In the genomic region with DNA sequence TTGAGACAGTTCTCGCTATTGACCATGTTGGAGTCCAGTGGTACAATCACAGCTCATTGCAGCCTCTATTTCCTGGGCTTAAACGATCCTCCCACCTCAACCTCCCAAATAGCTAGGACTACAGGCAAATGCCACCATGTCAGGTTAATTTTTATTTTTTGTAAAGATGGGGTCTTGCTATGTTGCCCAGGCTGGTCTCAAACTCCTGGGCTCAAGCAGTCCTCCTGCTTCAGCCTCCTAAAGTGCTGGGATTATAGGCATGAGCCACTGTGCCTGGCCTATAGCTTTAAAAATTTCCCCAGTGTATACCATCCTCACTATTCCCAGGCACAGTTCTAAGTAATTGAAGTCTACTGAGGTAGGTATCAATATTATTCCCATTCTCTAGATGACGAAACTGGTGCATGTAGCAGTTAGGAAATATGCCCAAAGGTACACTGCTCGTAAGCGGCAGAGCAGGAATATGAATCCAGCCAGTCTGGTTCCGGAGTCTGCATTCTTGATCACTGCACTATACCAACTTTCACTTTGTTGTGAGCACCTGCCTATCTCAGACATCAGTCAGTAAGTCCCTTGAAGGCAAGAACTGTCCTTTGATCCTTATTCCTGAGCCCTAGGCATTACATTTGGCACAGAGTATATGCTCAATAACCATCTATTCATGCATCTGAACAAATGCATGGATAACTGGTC, we compare ENCODE assay signal across 12 cellular contexts. TPM values are rescaled to one million over a fixed set of nuclear protein-coding genes. Genes with fewer than 3 reads are reported as not detected.
DNase-seq lines count a peak whose midpoint lies in the region; ATAC-seq and TF ChIP-seq lines count a peak whose summit lies in the region.
"Had no signal": no experiment of that assay in that cellular context is flagged by ENCODE, and none has a peak within 500 bp of the region (broad histone marks: within the 10 kb centered on the region; RNA-seq: fewer than 3 reads in every experiment).

No MANE protein-coding gene starts in this region.

- H3K27ac Mint-ChIP-seq in chondrocyte (ENCODE audit: unreplicated experiment), result peak overlapping the region; percentile 32

- H2AFZ ChIP-seq in osteoblast (ENCODE audit: low read length), result no peak overlapping the region

- H3K4me1 Mint-ChIP-seq in chondrocyte (ENCODE audit: low read depth), result peaks cover 68% of the 10 kb centered on the region

- H3K4me1 ChIP-seq in heart left ventricle (peaks cover 8 to 83% (median 58%) of the 10 kb centered on the region in 12 donors), osteoblast (ENCODE audit: insufficient read depth, low read length) (peaks cover 53% of the 10 kb centered on the region), upper lobe of right lung (peaks cover 49% of the 10 kb centered on the region)

- H3K79me2 ChIP-seq in osteoblast (ENCODE audit: insufficient read depth, low read length), result no peaks in the 10 kb centered on the region

- H3K27me3 Mint-ChIP-seq in chondrocyte (ENCODE audit: low read depth), result no peaks in the 10 kb centered on the region

- H3K9me3 Mint-ChIP-seq in chondrocyte (ENCODE audit: low read depth), result no peaks in the 10 kb centered on the region

- intact Hi-C loops in heart left ventricle (cut with DNase I) (loop anchor here in 5 of 10 donors (5.0 to 10.0 kb wide), 5 partner anchors 69 to 199 kb away; a partner anchor contains a TSS), Right ventricle myocardium superior (cut with DNase I) (loop anchor here (5.0 kb wide), 1 partner anchor 109 kb away; no protein-coding TSS in a partner anchor), upper lobe of right lung (cut with DNase I) (no loop called here), left colon (cut with DNase I, micrococcal nuclease) (loop anchor here in 1 of 2 donors (10.0 kb wide), 1 partner anchor 101 kb away; no protein-coding TSS in a partner anchor)

- DNase-seq in heart left ventricle (no peak), Right ventricle myocardium superior (no peak), chondrocyte (ENCODE audit: low spot score) (no peak), osteoblast (ENCODE audit: insufficient read length, low spot score, missing footprints) (no peak), upper lobe of right lung (no peak), WERI-Rb-1 (no peak), left colon (no peak)
- DNase-seq: ACHN, activated gamma-delta T cell, NCI-H1048 had no signal

- H3K4me3 ChIP-seq in heart left ventricle (no peak overlapping the region), osteoblast (ENCODE audit: insufficient read depth, low read length) (no peak overlapping the region), upper lobe of right lung (no peak overlapping the region), WERI-Rb-1 (ENCODE audit: low read depth, low read length) (no peak overlapping the region)

- ATAC-seq in heart left ventricle, result no peak
- ATAC-seq in Right ventricle myocardium superior (ENCODE audit: poor library complexity), result no peak
- ATAC-seq in upper lobe of right lung, result no peak
- ATAC-seq in HG03139 (IDR thresholded peaks at IDR 0.05; ENCODE audit: unreplicated experiment), result no peak
- ATAC-seq in left colon, result no peak

- TF ChIP-seq CTCF in heart left ventricle (IDR thresholded peaks at IDR 0.05) (no peak), chondrocyte (IDR thresholded peaks at IDR 0.05) (no peak), osteoblast (IDR thresholded peaks at IDR 0.05; ENCODE audit: extremely low read depth, low read depth, low read length) (no peak), upper lobe of right lung (IDR thresholded peaks at IDR 0.05) (no peak), WERI-Rb-1 (IDR thresholded peaks at IDR 0.05; ENCODE audit: low read depth, low read length) (no peak)

- no peaks in the 10 kb centered on the region for H3K27me3 ChIP-seq in heart left ventricle
- H3K27me3 ChIP-seq in osteoblast (ENCODE audit: insufficient read depth, low read length), result no peaks in the 10 kb centered on the region
- H3K27me3 ChIP-seq in upper lobe of right lung, result no peaks in the 10 kb centered on the region
- H3K27me3 ChIP-seq in WERI-Rb-1 (ENCODE audit: insufficient read depth, low read depth, severe bottlenecking), result no peaks in the 10 kb centered on the region
- H3K27me3 ChIP-seq: foreskin keratinocyte had no signal

- H3K36me3 ChIP-seq in heart left ventricle (no peaks in the 10 kb centered on the region), osteoblast (ENCODE audit: insufficient read depth, low read length) (no peaks in the 10 kb centered on the region), upper lobe of right lung (no peaks in the 10 kb centered on the region), WERI-Rb-1 (no peaks in the 10 kb centered on the region)

- H3K9me3 ChIP-seq in heart left ventricle (no peaks in the 10 kb centered on the region), osteoblast (ENCODE audit: low read depth, low read length) (no peaks in the 10 kb centered on the region), upper lobe of right lung (no peaks in the 10 kb centered on the region), WERI-Rb-1 (ENCODE audit: severe bottlenecking) (no peaks in the 10 kb centered on the region)

- H3K4me3 Mint-ChIP-seq in chondrocyte (ENCODE audit: unreplicated experiment), result no peak overlapping the region

- WGBS in heart left ventricle, 4 donors, result 97 to 98% (median 98%) methylated on average over 6 of the region's 6 CpGs

- H3K27ac ChIP-seq in heart left ventricle (peak overlapping the region in 9 of 12 donors; percentile 76 to 89 (median 80)), osteoblast (ENCODE audit: low read depth, low read length) (peak overlapping the region; percentile 92), upper lobe of right lung (peak overlapping the region; percentile 71), WERI-Rb-1 (no peak overlapping the region)
- H3K27ac ChIP-seq: foreskin keratinocyte had no signal

- no peaks in the 10 kb centered on the region for H4K20me1 ChIP-seq in osteoblast (ENCODE audit: insufficient read depth, low read length)

- peak overlapping the region; percentile 56 for H3K4me2 ChIP-seq in osteoblast (ENCODE audit: insufficient read depth, low read length)

- no peak for TF ChIP-seq POLR2A in heart left ventricle (IDR thresholded peaks at IDR 0.05)

- H3K36me3 Mint-ChIP-seq in chondrocyte (ENCODE audit: low read depth), result no peaks in the 10 kb centered on the region

RNA-seq across cellular contexts. Expression of a gene that starts 11.5 kb away (rescaled TPM):
- 100 to 1,000 TPM; 151 to 187 (median 171) TPM for total RNA-seq in heart left ventricle
- 100 to 1,000 TPM; 147 to 211 TPM for polyA plus RNA-seq in heart left ventricle
- 188 TPM for total RNA-seq in Right ventricle myocardium superior
- total RNA-seq in chondrocyte, result 190 to 207 TPM (median 200 TPM) in 3 replicates
- total RNA-seq in osteoblast, result 174 and 178 TPM in 2 replicates
- total RNA-seq in upper lobe of right lung, result 157 TPM
- total RNA-seq in left colon, result 100 to 1,000 TPM; 186 to 202 TPM

RNA-seq across cellular contexts. Expression of a gene that starts 43.8 kb away (rescaled TPM):
- total RNA-seq in heart left ventricle (10 to 100 TPM; 29.0 to 96.8 (median 47.0) TPM), Right ventricle myocardium superior (68.6 TPM), chondrocyte (61.8 to 69.1 TPM (median 67.0 TPM) in 3 replicates), osteoblast (67.0 and 77.2 TPM in 2 replicates), upper lobe of right lung (245 TPM), left colon (10 to 100 TPM; 59.3 to 67.3 TPM)
- polyA plus RNA-seq in heart left ventricle, result 10 to 100 TPM; 22.2 to 36.1 TPM
